In the genomic region with DNA sequence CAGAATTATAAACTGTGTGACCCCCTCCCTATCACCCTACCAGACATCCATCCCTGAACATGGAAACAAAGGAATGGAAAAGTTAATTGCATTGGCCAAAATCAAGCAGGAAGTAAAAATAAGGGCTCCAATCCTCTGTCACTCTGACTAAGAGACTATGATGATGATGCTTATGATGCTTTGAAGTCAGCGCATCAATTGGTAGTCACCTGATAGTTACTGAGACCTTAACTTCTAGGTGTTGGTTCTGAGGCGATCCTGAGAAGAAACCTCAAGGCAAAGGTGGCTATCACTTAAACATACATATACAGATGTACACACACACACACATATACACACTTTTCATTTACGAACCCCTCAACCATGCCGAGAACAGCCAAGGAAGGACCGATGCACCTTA, we compare ENCODE assay signal across 1 cellular context.
TF ChIP-seq lines count a peak whose summit lies in the region.

No MANE protein-coding gene starts in this region.

TF ChIP-seq in HepG2, 621 proteins besides CTCF, POLR2A, EP300 and RAD21 (continued from another document):
- peak; percentile 48; the same call in 1 of the 2 replicates for TF ChIP-seq RBFOX2 (IDR thresholded peaks at IDR 0.05; ENCODE audit: low read depth, low read length)
